8 cellular contexts compared by ENCODE assay signal in genomic region chr14:24430682-24431568, GRCh38. TPM values are rescaled to one million over a fixed set of nuclear protein-coding genes. Genes with fewer than 3 reads are reported as not detected.
DNase-seq lines count a peak whose midpoint lies in the region; ATAC-seq and TF ChIP-seq lines count a peak whose summit lies in the region.

No MANE protein-coding gene starts in this region.

- H3K9me3 ChIP-seq in SJCRH30 (replicated peaks): no peaks in the 10 kb centered on the region

- DNase-seq in CD1c-positive myeloid dendritic cell (ENCODE audit: extremely low spot score) (peak; percentile 42), SJCRH30 (no peak), astrocyte of the cerebellum (ENCODE audit: low read depth) (no peak), iris pigment epithelial cell (ENCODE audit: low read depth) (peak; percentile 60), NCI-H146 treated with DMSO at 0.1 percent for 48 hours (lab: John Stamatoyannopoulos, UW; ENCODE audit: unreplicated experiment) (no peak), Kasumi-1 (lab: John Stamatoyannopoulos, UW) (no peak)
- DNase-seq in stimulated activated CD4-positive, alpha-beta T cell treated with anti-CD3 and anti-CD28 coated beads, Interleukin-4, amount 100 ng/mL, for 1 hour: peak; percentile 74

- TF ChIP-seq CTCF in astrocyte of the cerebellum (IDR thresholded peaks at IDR 0.05; ENCODE audit: low read depth, low read length, missing control alignments): no peak

- H3K27ac ChIP-seq in SJCRH30: no peak overlapping the region

- H3K27me3 ChIP-seq in SJCRH30: no peaks in the 10 kb centered on the region

- H3K4me3 ChIP-seq in SJCRH30 (peak overlapping the region; percentile 54; the same call in 1 of the 2 replicates), astrocyte of the cerebellum (ENCODE audit: low read depth, low read length) (peak overlapping the region; percentile 74)

- no peaks in the 10 kb centered on the region for H3K36me3 ChIP-seq in SJCRH30

- in situ Hi-C loops in astrocyte of the cerebellum (cut with HindIII; ENCODE audit: low sequenced_read_pairs): loop anchor here (10.0 kb wide), 1 partner anchor 226 kb away; the partner anchor contains the start of gene TSSK4

- ATAC-seq in GM21723 (IDR thresholded peaks at IDR 0.05; ENCODE audit: unreplicated experiment): peak; percentile 37

- H3K4me1 ChIP-seq in SJCRH30: no peaks in the 10 kb centered on the region

RNA-seq across cellular contexts. Expression of gene KHNYN, which starts 1.2 kb away (rescaled TPM):
- 5.9 and 6.0 TPM in 2 replicates for total RNA-seq in SJCRH30 (2014; rRNA removed; shearing (Covaris generic))

RNA-seq across cellular contexts. Expression of gene CBLN3, which starts 1.5 kb away (rescaled TPM):
- total RNA-seq in SJCRH30 (2014; rRNA removed; shearing (Covaris generic)): 0.05 and 0.12 TPM in 2 replicates

RNA-seq across cellular contexts. Expression of gene SDR39U1, which starts 11.7 kb away (rescaled TPM):
- total RNA-seq in SJCRH30 (2014; rRNA removed; shearing (Covaris generic)): 29.3 and 34.1 TPM in 2 replicates

RNA-seq across cellular contexts. Expression of gene NYNRIN, which starts 32.1 kb away (rescaled TPM):
- 11.9 and 12.1 TPM in 2 replicates for total RNA-seq in SJCRH30 (2014; rRNA removed; shearing (Covaris generic))

Comparison
In these comparisons a context has a peak if more than half of its experiments do, and no peak if none do; other contexts are left out.
1. DNase-seq: peak in CD1c-positive myeloid dendritic cell (single experiment), iris pigment epithelial cell (single experiment) and stimulated activated CD4-positive, alpha-beta T cell treated with anti-CD3 and anti-CD28 coated beads, Interleukin-4, amount 100 ng/mL, for 1 hour (single experiment); none in SJCRH30 (0 of 2), astrocyte of the cerebellum (single experiment), NCI-H146 treated with DMSO at 0.1 percent for 48 hours (single experiment) and Kasumi-1 (0 of 2).